In the genomic region with DNA sequence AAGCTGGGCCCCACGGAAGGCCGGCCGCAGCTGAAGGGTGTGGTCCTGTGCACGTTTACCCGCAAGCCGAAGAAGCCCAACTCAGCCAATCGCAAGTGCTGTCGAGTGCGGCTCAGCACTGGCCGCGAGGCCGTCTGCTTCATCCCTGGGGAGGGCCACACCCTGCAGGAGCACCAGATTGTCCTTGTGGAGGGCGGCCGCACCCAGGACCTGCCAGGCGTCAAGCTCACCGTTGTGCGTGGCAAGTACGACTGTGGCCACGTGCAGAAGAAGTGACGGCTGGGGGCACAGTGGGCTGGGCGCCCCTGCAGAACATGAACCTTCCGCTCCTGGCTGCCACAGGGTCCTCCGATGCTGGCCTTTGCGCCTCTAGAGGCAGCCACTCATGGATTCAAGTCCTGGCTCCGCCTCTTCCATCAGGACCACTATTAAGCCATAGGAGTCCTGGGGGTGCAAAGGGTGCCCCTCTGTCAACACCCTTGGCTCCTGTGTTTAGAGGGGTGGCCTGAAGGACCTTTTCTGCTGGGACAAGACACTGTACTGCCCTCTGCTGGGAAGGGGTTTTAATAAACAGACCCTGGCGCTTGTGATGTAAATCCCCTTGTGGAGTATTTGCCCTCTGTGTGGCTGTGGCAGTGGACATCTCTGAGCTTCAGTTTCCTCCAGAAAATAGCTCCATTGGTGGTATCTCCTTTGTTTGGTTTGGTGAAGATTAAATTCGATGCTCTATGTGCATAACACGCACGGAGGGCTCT, we compare ENCODE assay signal across 8 cellular contexts. TPM values are rescaled to one million over a fixed set of nuclear protein-coding genes. Genes with fewer than 3 reads are reported as not detected.
DNase-seq lines count a peak whose midpoint lies in the region; ATAC-seq, FAIRE-seq and TF ChIP-seq lines count a peak whose summit lies in the region.

No MANE protein-coding gene starts in this region.

- no peak overlapping the region for H3K4me2 ChIP-seq in OCI-LY1 (ENCODE audit: low read length)

- no peak for FAIRE-seq in H54 (lab: Jason Lieb, UNC)

- H3K27ac ChIP-seq in 22Rv1: no peak overlapping the region
- no peak overlapping the region for H3K27ac ChIP-seq in OCI-LY1 (ENCODE audit: low read depth, low read length, poor library complexity, severe bottlenecking)
- H3K27ac ChIP-seq in brain microvascular endothelial cell: no peak overlapping the region

- H3K9ac ChIP-seq in OCI-LY1 (ENCODE audit: low read length): no peak overlapping the region

- H3K4me1 ChIP-seq in OCI-LY1 (ENCODE audit: insufficient read depth, low read length, severe bottlenecking): peaks cover 23% of the 10 kb centered on the region

- peaks cover 31% of the 10 kb centered on the region for H3K36me3 ChIP-seq in OCI-LY1 (ENCODE audit: insufficient read depth, low read length)
- H3K36me3 ChIP-seq in brain microvascular endothelial cell (replicated peaks): peaks cover 2% of the 10 kb centered on the region

- no peaks in the 10 kb centered on the region for H3K9me2 ChIP-seq in OCI-LY1 (ENCODE audit: low read depth, low read length)

- H3K27me3 ChIP-seq in OCI-LY1 (ENCODE audit: insufficient read depth, low read length): no peaks in the 10 kb centered on the region
- no peaks in the 10 kb centered on the region for H3K27me3 ChIP-seq in brain microvascular endothelial cell (replicated peaks)

- peak overlapping the region; percentile 59 for H3K4me3 Mint-ChIP-seq in natural killer cell

- H3K4me1 Mint-ChIP-seq in natural killer cell: peaks cover 44 to 52% of the 10 kb centered on the region in 2 donors

- DNase-seq in EH (ENCODE audit: low read depth) (peak; percentile 55), brain microvascular endothelial cell (peak; percentile 40), natural killer cell (no peak), H54 (ENCODE audit: insufficient read length, low spot score) (no peak)

- H3K36me3 Mint-ChIP-seq in natural killer cell: no peaks in the 10 kb centered on the region

- TF ChIP-seq POLR2A in H54 (IDR thresholded peaks at IDR 0.05; ENCODE audit: low read depth, low read length): no peak

- no peaks in the 10 kb centered on the region for H3K27me3 Mint-ChIP-seq in natural killer cell (ENCODE audit: low read depth in 2 of 2)

- TF ChIP-seq CTCF in 22Rv1 (IDR thresholded peaks at IDR 0.05): peak; percentile 55
- TF ChIP-seq CTCF in OCI-LY1 (IDR thresholded peaks at IDR 0.05; ENCODE audit: low read length): peak; percentile 51
- peak; percentile 61 for TF ChIP-seq CTCF in brain microvascular endothelial cell (IDR thresholded peaks at IDR 0.05; ENCODE audit: low read depth, low read length, missing control alignments)
- peak; percentile 47 for TF ChIP-seq CTCF in natural killer cell (IDR thresholded peaks at IDR 0.05)

- in situ Hi-C loops in brain microvascular endothelial cell (cut with HindIII; ENCODE audit: low pct_ligation_motif_present, low sequenced_read_pairs): no loop called here

- no peaks in the 10 kb centered on the region for H4K20me1 ChIP-seq in OCI-LY1 (ENCODE audit: insufficient read depth, low read length)

- no peak overlapping the region for H2AFZ ChIP-seq in OCI-LY1 (ENCODE audit: low read length)

- no peaks in the 10 kb centered on the region for H3F3A ChIP-seq in OCI-LY1 (ENCODE audit: insufficient read depth, low read length)

- H3K27ac Mint-ChIP-seq in natural killer cell: peak overlapping the region; percentile 91 to 99

- H3K9me3 Mint-ChIP-seq in natural killer cell: no peaks in the 10 kb centered on the region

- H3K9me3 ChIP-seq in OCI-LY1 (ENCODE audit: low read length): peaks cover 6% of the 10 kb centered on the region; the same call in 1 of the 2 replicates

- peaks cover 16% of the 10 kb centered on the region; the same call in 1 of the 2 replicates for H3K79me2 ChIP-seq in OCI-LY1 (ENCODE audit: insufficient read depth, low read length)

- ATAC-seq in natural killer cell (no peak), GM21528 (IDR thresholded peaks at IDR 0.05; ENCODE audit: low FRiP score, unreplicated experiment) (no peak), HG03354 (IDR thresholded peaks at IDR 0.05; ENCODE audit: poor library complexity, severe bottlenecking, unreplicated experiment) (no peak)

- intact Hi-C loops in natural killer cell (cut with micrococcal nuclease): loop anchor here (2.0 to 10.0 kb wide), 3 partner anchors 168 to 388 kb away; no protein-coding TSS in a partner anchor

- no peak overlapping the region for H3K4me3 ChIP-seq in OCI-LY1 (ENCODE audit: low read depth, low read length, poor library complexity, severe bottlenecking)
- no peak overlapping the region for H3K4me3 ChIP-seq in brain microvascular endothelial cell (ENCODE audit: low read depth, low read length)

RNA-seq across cellular contexts. Expression of a gene that starts 1.9 kb away (rescaled TPM):
- total RNA-seq in natural killer cell: 10 to 100 TPM; 25.3 to 27.8 (median 26.7) TPM

RNA-seq across cellular contexts. Expression of a gene that starts 2.0 kb away (rescaled TPM):
- total RNA-seq in natural killer cell: 10 to 100 TPM; 25.4 to 53.0 (median 38.9) TPM

RNA-seq across cellular contexts. Expression of a gene that starts 20.6 kb away (rescaled TPM):
- 1 to 10 TPM; 1.3 to 3.7 (median 2.3) TPM for total RNA-seq in natural killer cell

RNA-seq across cellular contexts. Expression of a gene that starts 32.8 kb away (rescaled TPM):
- 100 to 1,000 TPM in 2 of 3 donors, 10 to 100 TPM in 1; 78.0 to 125 (median 118) TPM for total RNA-seq in natural killer cell

RNA-seq across cellular contexts. Expression of a gene that starts 33.2 kb away (rescaled TPM):
- 100 to 1,000 TPM; 171 to 283 (median 208) TPM for total RNA-seq in natural killer cell

Comparison
In these comparisons a context has a peak if more than half of its experiments do, and no peak if none do; other contexts are left out.
1. DNase-seq: peak in EH (single experiment) and brain microvascular endothelial cell (single experiment); none in natural killer cell (single experiment) and H54 (single experiment).
2. Peak in every context shown above with its lines, with median percentiles within 50 percentile points of each other: CTCF ChIP-seq.